Comparison of ENCODE assay signal across 21 cellular contexts in the genomic region with DNA sequence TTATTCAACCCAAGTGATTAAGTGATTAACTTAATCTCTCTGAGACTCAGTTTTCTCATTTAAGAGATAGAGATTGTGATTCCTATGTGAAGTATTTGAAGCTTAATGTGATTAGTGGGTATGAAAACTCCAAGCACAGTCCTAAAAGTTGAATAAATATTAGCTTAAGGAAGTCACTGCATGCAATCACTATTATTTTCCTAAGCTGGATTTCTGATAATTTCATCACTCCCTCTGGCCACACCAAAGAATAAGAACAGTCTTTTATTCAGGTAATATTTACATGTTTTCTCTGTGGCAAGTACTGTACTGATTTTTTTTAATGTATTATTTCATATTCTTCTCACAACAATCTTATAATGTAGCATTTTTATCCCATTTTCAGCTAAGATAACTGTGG.
"Had no signal": no experiment of that assay in that cellular context is flagged by ENCODE, and none has a peak within 500 bp of the region (broad histone marks: within the 10 kb centered on the region; RNA-seq: fewer than 3 reads in every experiment).

No MANE protein-coding gene starts in this region.

- DNase-seq: activated CD4-positive, alpha-beta memory T cell treated with anti-CD3 and anti-CD28 coated beads, Interleukin-2, amount 10 ng/mL, durations not matched to agents 7 days and 5 days; activated CD4-positive, alpha-beta T cell treated with anti-CD3 and anti-CD28 coated beads for 36 hours; activated CD8-positive, alpha-beta memory T cell treated with anti-CD3 and anti-CD28 coated beads, Interleukin-2, amount 50 U/mL, for 48 hours; activated effector memory CD4-positive, alpha-beta T cell treated with Interleukin-2 at 50 U/mL for 16 hours; activated naive CD4-positive, alpha-beta T cell treated with anti-CD3 and anti-CD28 coated beads, Interleukin-2, amount 10 ng/mL, durations not matched to agents 7 days and 5 days; activated naive CD8-positive, alpha-beta T cell treated with anti-CD3 and anti-CD28 coated beads, Interleukin-2, amount 50 U/mL, for 24 hours; activated T-cell treated with anti-CD3 and anti-CD28 coated beads, Interleukin-2, amount 50 U/mL, for 48 hours; anterior cingulate cortex; effector CD8-positive, alpha-beta T cell; esophagus squamous epithelium; foreskin keratinocyte; glutamatergic neuron; hippocampal formation; left cardiac atrium; lower lobe of right lung; naive thymus-derived CD8-positive, alpha-beta T cell; pancreas; sigmoid colon; spleen; stimulated activated naive CD4-positive, alpha-beta T cell; upper lobe of right lung had no signal

- ATAC-seq: activated CD4-positive, alpha-beta T cell treated with anti-CD3 and anti-CD28 coated beads for 36 hours; activated naive CD8-positive, alpha-beta T cell treated with anti-CD3 and anti-CD28 coated beads, Interleukin-2, amount 50 U/mL, for 24 hours; foreskin keratinocyte; left cardiac atrium; lower lobe of right lung; naive thymus-derived CD8-positive, alpha-beta T cell; pancreas; upper lobe of right lung had no signal

- H3K9me3 ChIP-seq: esophagus squamous epithelium, lower lobe of right lung, pancreas, sigmoid colon, upper lobe of right lung had no signal

- H3K4me3 ChIP-seq: esophagus squamous epithelium, lower lobe of right lung, pancreas, sigmoid colon, spleen, upper lobe of right lung had no signal

- H3K27ac Mint-ChIP-seq: activated CD4-positive, alpha-beta memory T cell treated with anti-CD3 and anti-CD28 coated beads, Interleukin-2, amount 10 ng/mL, durations not matched to agents 7 days and 5 days; activated CD4-positive, alpha-beta T cell treated with anti-CD3 and anti-CD28 coated beads for 36 hours; activated naive CD4-positive, alpha-beta T cell treated with anti-CD3 and anti-CD28 coated beads, Interleukin-2, amount 10 ng/mL, durations not matched to agents 7 days and 5 days had no signal

- H3K4me1 ChIP-seq: esophagus squamous epithelium, foreskin keratinocyte, pancreas, sigmoid colon, upper lobe of right lung had no signal

- H3K4me3 Mint-ChIP-seq: activated CD4-positive, alpha-beta memory T cell treated with anti-CD3 and anti-CD28 coated beads, Interleukin-2, amount 10 ng/mL, durations not matched to agents 7 days and 5 days; activated CD4-positive, alpha-beta T cell treated with anti-CD3 and anti-CD28 coated beads for 36 hours; activated naive CD4-positive, alpha-beta T cell treated with anti-CD3 and anti-CD28 coated beads, Interleukin-2, amount 10 ng/mL, durations not matched to agents 7 days and 5 days; activated naive CD8-positive, alpha-beta T cell treated with anti-CD3 and anti-CD28 coated beads, Interleukin-2, amount 50 U/mL, for 24 hours had no signal

- H3K27ac ChIP-seq: esophagus squamous epithelium, foreskin keratinocyte, lower lobe of right lung, pancreas, sigmoid colon, spleen, upper lobe of right lung had no signal

- H3K27me3 ChIP-seq: esophagus squamous epithelium, foreskin keratinocyte, pancreas, sigmoid colon, spleen, upper lobe of right lung had no signal

- H3K27me3 Mint-ChIP-seq: activated CD4-positive, alpha-beta memory T cell treated with anti-CD3 and anti-CD28 coated beads, Interleukin-2, amount 10 ng/mL, durations not matched to agents 7 days and 5 days; activated CD4-positive, alpha-beta T cell treated with anti-CD3 and anti-CD28 coated beads for 36 hours; activated naive CD4-positive, alpha-beta T cell treated with anti-CD3 and anti-CD28 coated beads, Interleukin-2, amount 10 ng/mL, durations not matched to agents 7 days and 5 days; activated naive CD8-positive, alpha-beta T cell treated with anti-CD3 and anti-CD28 coated beads, Interleukin-2, amount 50 U/mL, for 24 hours; naive thymus-derived CD8-positive, alpha-beta T cell had no signal
